In the genomic region with DNA sequence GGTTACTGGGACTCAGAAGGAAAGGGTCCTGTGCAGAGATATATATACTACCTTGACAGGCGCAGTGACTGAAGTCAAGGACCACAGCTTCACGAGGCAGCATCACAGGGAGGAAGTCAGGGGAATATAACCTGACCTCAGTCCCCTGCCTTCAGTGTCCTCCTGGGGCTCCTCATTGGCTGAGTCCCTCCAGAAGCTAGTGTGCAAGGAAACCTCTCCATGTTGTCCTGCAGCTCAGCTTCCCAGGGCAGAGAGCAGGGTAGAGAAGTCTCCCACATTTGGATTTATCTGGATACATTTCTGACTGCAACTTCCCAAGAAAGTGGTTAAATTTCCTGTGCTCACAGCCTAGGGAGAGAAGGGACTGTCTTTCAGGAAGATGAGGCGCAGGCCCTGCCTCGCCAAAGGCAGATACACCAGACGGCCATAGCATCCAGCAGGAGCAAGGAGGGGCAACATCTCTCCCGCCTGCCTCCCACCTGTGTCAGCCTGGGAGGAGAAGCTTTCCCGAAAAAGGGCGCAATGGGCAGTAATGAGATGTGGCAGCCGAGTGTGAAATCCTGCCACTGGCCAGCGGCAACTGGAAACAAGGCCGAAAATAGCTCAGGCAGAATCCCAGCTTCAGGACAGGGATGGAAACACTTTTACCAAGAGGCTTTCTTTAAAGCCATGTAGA, we compare ENCODE assay signal across 2 cellular contexts.
TF ChIP-seq lines count a peak whose summit lies in the region.

No MANE protein-coding gene starts in this region.

TF ChIP-seq in IMR-90, 13 proteins besides CTCF, POLR2A, EP300 and RAD21:
- no peak for TF ChIP-seq RCOR1 (IDR thresholded peaks at IDR 0.05; ENCODE audit: insufficient replicate concordance, low read length)
- TF ChIP-seq CEBPB (IDR thresholded peaks at IDR 0.05; ENCODE audit: low read depth, low read length) = no peak
- TF ChIP-seq MXI1 (IDR thresholded peaks at IDR 0.05; ENCODE audit: borderline replicate concordance, low read depth, low read length) = no peak
- no peak for TF ChIP-seq MAFK (IDR thresholded peaks at IDR 0.05; ENCODE audit: low read depth, low read length)
- TF ChIP-seq CHD1 (IDR thresholded peaks at IDR 0.05; ENCODE audit: low read depth, low read length) = no peak
- TF ChIP-seq NFE2L2 (IDR thresholded peaks at IDR 0.05; ENCODE audit: low read depth, low read length) = no peak
- TF ChIP-seq USF2 (IDR thresholded peaks at IDR 0.05; ENCODE audit: low read depth, low read length) = no peak
- TF ChIP-seq SMC3 (IDR thresholded peaks at IDR 0.05; ENCODE audit: low read depth, low read length) = no peak
- no peak for TF ChIP-seq RFX5 (IDR thresholded peaks at IDR 0.05; ENCODE audit: low read depth, low read length)
TF ChIP-seq in IMR-90: peak in this region for 0.

TF ChIP-seq in H1, 55 proteins besides CTCF, POLR2A, EP300 and RAD21:
- no peak for TF ChIP-seq TAF7 (optimal IDR thresholded peaks at IDR 0.05; ENCODE audit: borderline replicate concordance, low read depth, low read length)
- no peak for TF ChIP-seq TAF1 (IDR thresholded peaks at IDR 0.05; ENCODE audit: low read depth, low read length)
- TF ChIP-seq RFX5 (IDR thresholded peaks at IDR 0.05; ENCODE audit: borderline replicate concordance, low read depth, low read length) = no peak
- TF ChIP-seq NRF1 (IDR thresholded peaks at IDR 0.05; ENCODE audit: low read depth, low read length) = no peak
- TF ChIP-seq BRCA1 (IDR thresholded peaks at IDR 0.05; ENCODE audit: low read depth, low read length) = no peak
- no peak for TF ChIP-seq RXRA (IDR thresholded peaks at IDR 0.05; ENCODE audit: insufficient read depth, low read depth, low read length)
- no peak for TF ChIP-seq CBX5 (IDR thresholded peaks at IDR 0.05; ENCODE audit: low read depth, low read length)
- no peak for TF ChIP-seq MAFK (IDR thresholded peaks at IDR 0.05; ENCODE audit: low read depth, low read length)
- TF ChIP-seq EZH2 (IDR thresholded peaks at IDR 0.05; ENCODE audit: low read depth, low read length, severe bottlenecking) = no peak
- no peak for TF ChIP-seq JUND (IDR thresholded peaks at IDR 0.05; ENCODE audit: low read length)
- no peak for TF ChIP-seq JUN (IDR thresholded peaks at IDR 0.05; ENCODE audit: low read depth, low read length)
- TF ChIP-seq TBP (IDR thresholded peaks at IDR 0.05; ENCODE audit: low read depth, low read length) = no peak
- TF ChIP-seq ZNF274 (IDR thresholded peaks at IDR 0.05; ENCODE audit: borderline replicate concordance, extremely low read depth, low read length) = no peak
- TF ChIP-seq GABPA (IDR thresholded peaks at IDR 0.05; ENCODE audit: borderline replicate concordance, insufficient read depth, low read length) = no peak
- no peak for TF ChIP-seq FOSL1 (IDR thresholded peaks at IDR 0.05; ENCODE audit: insufficient read depth, low read depth, low read length)
- no peak for TF ChIP-seq CEBPB (IDR thresholded peaks at IDR 0.05; ENCODE audit: low read depth, low read length)
- TF ChIP-seq KDM1A (IDR thresholded peaks at IDR 0.05; ENCODE audit: borderline replicate concordance, low read length) = no peak
- TF ChIP-seq SP2 (IDR thresholded peaks at IDR 0.05; ENCODE audit: low read length) = no peak
- no peak for TF ChIP-seq KDM5A (IDR thresholded peaks at IDR 0.05; ENCODE audit: low read length)
- TF ChIP-seq BCL11A (IDR thresholded peaks at IDR 0.05; ENCODE audit: low read depth in 2 of 2, low read length in 2 of 2) = no peak
